In the genomic region with DNA sequence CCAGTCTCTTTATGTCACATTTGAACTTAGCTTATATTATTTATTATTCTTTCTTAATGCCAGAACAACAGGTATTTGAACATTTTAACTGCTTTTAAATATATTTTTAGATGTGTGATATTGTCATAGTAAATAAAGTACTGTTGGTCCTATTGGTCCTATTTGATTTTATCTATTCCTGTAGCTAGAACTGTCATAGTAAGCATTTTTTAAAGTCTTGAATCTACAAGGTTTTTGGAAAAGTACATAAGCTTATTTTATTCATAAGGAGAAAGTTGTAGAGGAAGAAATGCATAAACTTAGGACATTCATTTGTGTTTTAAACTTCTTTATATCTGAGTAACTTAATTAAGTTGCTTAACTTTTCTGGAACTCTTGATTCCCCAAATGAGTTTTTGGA, we compare ENCODE assay signal across 21 cellular contexts.
DNase-seq lines count a peak whose midpoint lies in the region; ATAC-seq, FAIRE-seq and TF ChIP-seq lines count a peak whose summit lies in the region.
"Had no signal": no experiment of that assay in that cellular context is flagged by ENCODE, and none has a peak within 500 bp of the region (broad histone marks: within the 10 kb centered on the region; RNA-seq: fewer than 3 reads in every experiment).

No MANE protein-coding gene starts in this region.

- no peaks in the 10 kb centered on the region for H3K4me1 ChIP-seq in pancreas
- H3K4me1 ChIP-seq: BLaER1, Caco-2 had no signal

- H3K27me3 ChIP-seq in pancreas: no peaks in the 10 kb centered on the region
- H3K27me3 ChIP-seq: BLaER1 had no signal

- no peaks in the 10 kb centered on the region for H3K36me3 ChIP-seq in pancreas

- no peaks in the 10 kb centered on the region for H3K27me3 Mint-ChIP-seq in activated T-helper 2 cell treated with anti-CD3 and anti-CD28 coated beads, Interferon-gamma antibody, Interleukin-2, Interleukin-4, amounts not matched to agents 10 μg/mL and 5 μg/mL and 100 μg/mL, durations not matched to agents 14 hours and 24 hours and 36 hours (ENCODE audit: low read depth)
- H3K27me3 Mint-ChIP-seq: B cell; CD4-positive, CD25-positive, alpha-beta regulatory T cell had no signal

- ATAC-seq in pancreas (no peak), HG02870 (IDR thresholded peaks at IDR 0.05; ENCODE audit: unreplicated experiment) (no peak)
- no peak for ATAC-seq in activated naive CD4-positive, alpha-beta T cell treated with anti-CD3 and anti-CD28 coated beads, Interleukin-2, amount 50 U/mL, for 72 hours
- ATAC-seq: CD8-positive, alpha-beta T cell had no signal

- intact Hi-C loops in pancreas (cut with DNase I): no loop called here
- intact Hi-C loops in activated T-helper 2 cell treated with anti-CD3 and anti-CD28 coated beads, Interferon-gamma antibody, Interleukin-2, Interleukin-4, amounts not matched to agents 10 μg/mL and 5 μg/mL and 100 μg/mL, durations not matched to agents 14 hours and 24 hours and 36 hours (cut with micrococcal nuclease): no loop called here

- peak; percentile 6 for FAIRE-seq in A204.1 (lab: Jason Lieb, UNC)
- peak; percentile 41 for FAIRE-seq in H54 (lab: Jason Lieb, UNC)
- peak; percentile 60 for FAIRE-seq in colon (lab: Jason Lieb, UNC)
- peak; percentile 9 for FAIRE-seq in pancreas (lab: Jason Lieb, UNC)
- FAIRE-seq: GM12892, GM19239 had no signal

- H3K36me3 Mint-ChIP-seq in activated T-helper 2 cell treated with anti-CD3 and anti-CD28 coated beads, Interferon-gamma antibody, Interleukin-2, Interleukin-4, amounts not matched to agents 10 μg/mL and 5 μg/mL and 100 μg/mL, durations not matched to agents 14 hours and 24 hours and 36 hours (ENCODE audit: low read depth): peaks cover 8% of the 10 kb centered on the region
- H3K36me3 Mint-ChIP-seq in activated naive CD4-positive, alpha-beta T cell treated with anti-CD3 and anti-CD28 coated beads, Interleukin-2, amount 50 U/mL, for 72 hours: no peaks in the 10 kb centered on the region

- no peaks in the 10 kb centered on the region for H3K9me3 Mint-ChIP-seq in activated T-helper 2 cell treated with anti-CD3 and anti-CD28 coated beads, Interferon-gamma antibody, Interleukin-2, Interleukin-4, amounts not matched to agents 10 μg/mL and 5 μg/mL and 100 μg/mL, durations not matched to agents 14 hours and 24 hours and 36 hours
- H3K9me3 Mint-ChIP-seq in activated naive CD4-positive, alpha-beta T cell treated with anti-CD3 and anti-CD28 coated beads, Interleukin-2, amount 50 U/mL, for 72 hours: no peaks in the 10 kb centered on the region
- H3K9me3 Mint-ChIP-seq: CD4-positive, CD25-positive, alpha-beta regulatory T cell; CD8-positive, alpha-beta T cell had no signal

- no peak overlapping the region for H3K27ac Mint-ChIP-seq in activated T-helper 2 cell treated with anti-CD3 and anti-CD28 coated beads, Interferon-gamma antibody, Interleukin-2, Interleukin-4, amounts not matched to agents 10 μg/mL and 5 μg/mL and 100 μg/mL, durations not matched to agents 14 hours and 24 hours and 36 hours
- no peak overlapping the region for H3K27ac Mint-ChIP-seq in activated naive CD4-positive, alpha-beta T cell treated with anti-CD3 and anti-CD28 coated beads, Interleukin-2, amount 50 U/mL, for 72 hours
- H3K27ac Mint-ChIP-seq: B cell; CD4-positive, CD25-positive, alpha-beta regulatory T cell; CD8-positive, alpha-beta T cell had no signal

- TF ChIP-seq POLR2A in H54 (IDR thresholded peaks at IDR 0.05; ENCODE audit: low read depth, low read length): no peak

- TF ChIP-seq CTCF in pancreas (IDR thresholded peaks at IDR 0.05): no peak

- H3K4me1 Mint-ChIP-seq in activated T-helper 2 cell treated with anti-CD3 and anti-CD28 coated beads, Interferon-gamma antibody, Interleukin-2, Interleukin-4, amounts not matched to agents 10 μg/mL and 5 μg/mL and 100 μg/mL, durations not matched to agents 14 hours and 24 hours and 36 hours (ENCODE audit: low read depth): no peaks in the 10 kb centered on the region

- no peaks in the 10 kb centered on the region for H3K9me3 ChIP-seq in pancreas
- H3K9me3 ChIP-seq: BLaER1, Caco-2 had no signal

- no peak overlapping the region for H3K4me3 Mint-ChIP-seq in activated T-helper 2 cell treated with anti-CD3 and anti-CD28 coated beads, Interferon-gamma antibody, Interleukin-2, Interleukin-4, amounts not matched to agents 10 μg/mL and 5 μg/mL and 100 μg/mL, durations not matched to agents 14 hours and 24 hours and 36 hours (ENCODE audit: low read depth)
- H3K4me3 Mint-ChIP-seq: B cell; CD4-positive, CD25-positive, alpha-beta regulatory T cell; CD8-positive, alpha-beta T cell had no signal

- H3K4me3 ChIP-seq in pancreas: no peak overlapping the region
- H3K4me3 ChIP-seq: BLaER1 had no signal

- DNase-seq in H54 (ENCODE audit: insufficient read length, low spot score) (no peak), pancreas (no peak)
- DNase-seq in activated T-helper 2 cell treated with anti-CD3 and anti-CD28 coated beads, Interferon-gamma antibody, Interleukin-2, Interleukin-4, amounts not matched to agents 10 μg/mL and 5 μg/mL and 100 μg/mL, durations not matched to agents 14 hours and 24 hours and 36 hours (ENCODE audit: low spot score): no peak
- DNase-seq in activated naive CD4-positive, alpha-beta T cell treated with anti-CD3 and anti-CD28 coated beads, Interleukin-2, amount 50 U/mL, for 72 hours (ENCODE audit: low spot score in 2 of 2): no peak
- DNase-seq: 8988T; Caco-2; CD4-positive, CD25-positive, alpha-beta regulatory T cell; CD8-positive, alpha-beta T cell; DMS153; DND-41; GOT3; H7; HCEC 1CT had no signal

- no peak overlapping the region for H3K27ac ChIP-seq in pancreas
- H3K27ac ChIP-seq: BLaER1, C4-2B had no signal
